Comparison of ENCODE assay signal across 1 cellular context in genomic region chr1:1298861-1299685, GRCh38.
TF ChIP-seq lines count a peak whose summit lies in the region.

No MANE protein-coding gene starts in this region.

TF ChIP-seq in WTC11, 78 proteins besides CTCF, POLR2A, EP300 and RAD21 (continued from another document):
- no peak for TF ChIP-seq CDX4 (CRISPR knock-in tag; IDR thresholded peaks at IDR 0.05; ENCODE audit: borderline replicate concordance)
- no peak for TF ChIP-seq ZSCAN18 (CRISPR knock-in tag; IDR thresholded peaks at IDR 0.05)
- 0 out of 2 replicates have a peak, but pooled peaks have one; percentile 25 for TF ChIP-seq NFYB (CRISPR knock-in tag; conservative IDR thresholded peaks at IDR 0.05; ENCODE audit: low read depth)
- TF ChIP-seq TEAD1 (CRISPR knock-in tag; IDR thresholded peaks at IDR 0.05) = peak; percentile 57; the same call in 1 of the 2 replicates
- TF ChIP-seq FOXP1 (CRISPR knock-in tag; IDR thresholded peaks at IDR 0.05; ENCODE audit: borderline replicate concordance) = 0 out of 2 replicates have a peak, but pooled peaks have one; percentile 24
- TF ChIP-seq IRF2 (CRISPR knock-in tag; IDR thresholded peaks at IDR 0.05; ENCODE audit: borderline replicate concordance, low read depth) = no peak
- TF ChIP-seq, protein P1, sequence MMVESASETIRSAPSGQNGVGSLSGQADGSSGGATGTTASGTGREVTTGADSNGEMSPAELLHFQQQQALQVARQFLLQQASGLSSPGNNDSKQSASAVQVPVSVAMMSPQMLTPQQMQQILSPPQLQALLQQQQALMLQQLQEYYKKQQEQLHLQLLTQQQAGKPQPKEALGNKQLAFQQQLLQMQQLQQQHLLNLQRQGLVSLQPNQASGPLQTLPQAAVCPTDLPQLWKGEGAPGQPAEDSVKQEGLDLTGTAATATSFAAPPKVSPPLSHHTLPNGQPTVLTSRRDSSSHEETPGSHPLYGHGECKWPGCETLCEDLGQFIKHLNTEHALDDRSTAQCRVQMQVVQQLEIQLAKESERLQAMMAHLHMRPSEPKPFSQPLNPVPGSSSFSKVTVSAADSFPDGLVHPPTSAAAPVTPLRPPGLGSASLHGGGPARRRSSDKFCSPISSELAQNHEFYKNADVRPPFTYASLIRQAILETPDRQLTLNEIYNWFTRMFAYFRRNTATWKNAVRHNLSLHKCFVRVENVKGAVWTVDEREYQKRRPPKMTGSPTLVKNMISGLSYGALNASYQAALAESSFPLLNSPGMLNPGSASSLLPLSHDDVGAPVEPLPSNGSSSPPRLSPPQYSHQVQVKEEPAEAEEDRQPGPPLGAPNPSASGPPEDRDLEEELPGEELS (CRISPR knock-in tag; IDR thresholded peaks at IDR 0.05) = peak; percentile 76
- TF ChIP-seq OVOL2 (CRISPR knock-in tag; IDR thresholded peaks at IDR 0.05; ENCODE audit: borderline replicate concordance) = no peak
- TF ChIP-seq FOXK1 (CRISPR knock-in tag; IDR thresholded peaks at IDR 0.05) = peak; percentile 36; the same call in 1 of the 2 replicates
- TF ChIP-seq, protein P2, sequence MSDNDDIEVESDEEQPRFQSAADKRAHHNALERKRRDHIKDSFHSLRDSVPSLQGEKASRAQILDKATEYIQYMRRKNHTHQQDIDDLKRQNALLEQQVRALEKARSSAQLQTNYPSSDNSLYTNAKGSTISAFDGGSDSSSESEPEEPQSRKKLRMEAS (CRISPR knock-in tag; IDR thresholded peaks at IDR 0.05) = peak; percentile 51; the same call in 1 of the 2 replicates
- TF ChIP-seq, protein P3, sequence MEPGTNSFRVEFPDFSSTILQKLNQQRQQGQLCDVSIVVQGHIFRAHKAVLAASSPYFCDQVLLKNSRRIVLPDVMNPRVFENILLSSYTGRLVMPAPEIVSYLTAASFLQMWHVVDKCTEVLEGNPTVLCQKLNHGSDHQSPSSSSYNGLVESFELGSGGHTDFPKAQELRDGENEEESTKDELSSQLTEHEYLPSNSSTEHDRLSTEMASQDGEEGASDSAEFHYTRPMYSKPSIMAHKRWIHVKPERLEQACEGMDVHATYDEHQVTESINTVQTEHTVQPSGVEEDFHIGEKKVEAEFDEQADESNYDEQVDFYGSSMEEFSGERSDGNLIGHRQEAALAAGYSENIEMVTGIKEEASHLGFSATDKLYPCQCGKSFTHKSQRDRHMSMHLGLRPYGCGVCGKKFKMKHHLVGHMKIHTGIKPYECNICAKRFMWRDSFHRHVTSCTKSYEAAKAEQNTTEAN (CRISPR knock-in tag; IDR thresholded peaks at IDR 0.05) = no peak
- TF ChIP-seq, protein P4, sequence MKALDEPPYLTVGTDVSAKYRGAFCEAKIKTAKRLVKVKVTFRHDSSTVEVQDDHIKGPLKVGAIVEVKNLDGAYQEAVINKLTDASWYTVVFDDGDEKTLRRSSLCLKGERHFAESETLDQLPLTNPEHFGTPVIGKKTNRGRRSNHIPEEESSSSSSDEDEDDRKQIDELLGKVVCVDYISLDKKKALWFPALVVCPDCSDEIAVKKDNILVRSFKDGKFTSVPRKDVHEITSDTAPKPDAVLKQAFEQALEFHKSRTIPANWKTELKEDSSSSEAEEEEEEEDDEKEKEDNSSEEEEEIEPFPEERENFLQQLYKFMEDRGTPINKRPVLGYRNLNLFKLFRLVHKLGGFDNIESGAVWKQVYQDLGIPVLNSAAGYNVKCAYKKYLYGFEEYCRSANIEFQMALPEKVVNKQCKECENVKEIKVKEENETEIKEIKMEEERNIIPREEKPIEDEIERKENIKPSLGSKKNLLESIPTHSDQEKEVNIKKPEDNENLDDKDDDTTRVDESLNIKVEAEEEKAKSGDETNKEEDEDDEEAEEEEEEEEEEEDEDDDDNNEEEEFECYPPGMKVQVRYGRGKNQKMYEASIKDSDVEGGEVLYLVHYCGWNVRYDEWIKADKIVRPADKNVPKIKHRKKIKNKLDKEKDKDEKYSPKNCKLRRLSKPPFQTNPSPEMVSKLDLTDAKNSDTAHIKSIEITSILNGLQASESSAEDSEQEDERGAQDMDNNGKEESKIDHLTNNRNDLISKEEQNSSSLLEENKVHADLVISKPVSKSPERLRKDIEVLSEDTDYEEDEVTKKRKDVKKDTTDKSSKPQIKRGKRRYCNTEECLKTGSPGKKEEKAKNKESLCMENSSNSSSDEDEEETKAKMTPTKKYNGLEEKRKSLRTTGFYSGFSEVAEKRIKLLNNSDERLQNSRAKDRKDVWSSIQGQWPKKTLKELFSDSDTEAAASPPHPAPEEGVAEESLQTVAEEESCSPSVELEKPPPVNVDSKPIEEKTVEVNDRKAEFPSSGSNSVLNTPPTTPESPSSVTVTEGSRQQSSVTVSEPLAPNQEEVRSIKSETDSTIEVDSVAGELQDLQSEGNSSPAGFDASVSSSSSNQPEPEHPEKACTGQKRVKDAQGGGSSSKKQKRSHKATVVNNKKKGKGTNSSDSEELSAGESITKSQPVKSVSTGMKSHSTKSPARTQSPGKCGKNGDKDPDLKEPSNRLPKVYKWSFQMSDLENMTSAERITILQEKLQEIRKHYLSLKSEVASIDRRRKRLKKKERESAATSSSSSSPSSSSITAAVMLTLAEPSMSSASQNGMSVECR (CRISPR knock-in tag; IDR thresholded peaks at IDR 0.05; ENCODE audit: borderline replicate concordance) = peak; percentile 91
- no peak for TF ChIP-seq PRRX2 (CRISPR knock-in tag; IDR thresholded peaks at IDR 0.05)
